In the genomic region with DNA sequence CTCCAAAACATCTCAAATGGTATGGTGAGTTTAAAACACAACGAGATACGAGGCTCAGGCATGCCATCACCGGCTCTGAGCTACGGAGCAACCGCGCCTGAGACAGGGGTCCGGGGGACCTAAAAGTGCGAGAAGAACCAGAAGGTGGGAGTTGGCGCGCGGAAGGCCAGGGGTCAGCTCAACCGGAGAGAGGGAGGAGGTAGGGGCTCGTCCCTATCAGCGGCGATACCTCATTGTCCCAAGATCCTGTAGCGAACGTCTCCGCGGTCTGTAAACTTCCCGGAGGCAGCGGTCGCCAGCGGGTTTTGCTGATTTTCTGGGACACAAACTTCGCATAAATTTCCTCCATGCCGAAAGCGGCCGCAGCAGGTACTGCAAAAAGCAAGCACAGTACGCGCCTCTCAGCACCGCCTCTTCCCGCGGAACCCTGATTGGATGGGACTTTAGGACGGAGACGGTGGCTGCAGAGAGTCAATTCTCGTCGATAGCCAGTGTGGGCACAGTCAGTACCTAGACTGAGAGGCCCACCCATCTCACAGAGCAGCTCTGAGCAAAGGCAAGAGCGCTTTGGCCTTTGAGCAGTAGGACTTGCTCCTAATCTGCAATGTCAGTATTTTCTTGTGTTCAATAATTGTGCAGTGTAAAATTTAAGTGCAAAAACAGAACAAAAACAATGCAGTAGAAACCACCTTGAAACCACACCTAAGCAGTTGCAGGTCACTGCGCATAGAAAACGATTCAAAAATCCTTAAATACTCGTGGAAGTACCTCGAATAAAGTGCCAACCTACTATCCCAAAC, we compare ENCODE assay signal across 8 cellular contexts. TPM values are rescaled to one million over a fixed set of nuclear protein-coding genes. Genes with fewer than 3 reads are reported as not detected.
A peak's percentile ranks its signal among the peaks of the same experiment; 100 is the strongest.
DNase-seq lines count a peak whose midpoint lies in the region; ATAC-seq and TF ChIP-seq lines count a peak whose summit lies in the region.

A gene with protein sequence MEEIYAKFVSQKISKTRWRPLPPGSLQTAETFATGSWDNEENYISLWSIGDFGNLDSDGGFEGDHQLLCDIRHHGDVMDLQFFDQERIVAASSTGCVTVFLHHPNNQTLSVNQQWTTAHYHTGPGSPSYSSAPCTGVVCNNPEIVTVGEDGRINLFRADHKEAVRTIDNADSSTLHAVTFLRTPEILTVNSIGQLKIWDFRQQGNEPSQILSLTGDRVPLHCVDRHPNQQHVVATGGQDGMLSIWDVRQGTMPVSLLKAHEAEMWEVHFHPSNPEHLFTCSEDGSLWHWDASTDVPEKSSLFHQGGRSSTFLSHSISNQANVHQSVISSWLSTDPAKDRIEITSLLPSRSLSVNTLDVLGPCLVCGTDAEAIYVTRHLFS (minus strand): TSS at position 383 of the 800 bp plus-strand sequence. CDS start 34 bp downstream, at position 349.

- TF ChIP-seq CTCF in DOHH2 (IDR thresholded peaks at IDR 0.05; ENCODE audit: low read depth, low read length, poor library complexity, severe bottlenecking): peak; percentile 68
- TF ChIP-seq CTCF in nephron (IDR thresholded peaks at IDR 0.05; ENCODE audit: unreplicated experiment in 3 of 3): peak; percentile 59 to 69 (median 62)

- H3K36me3 Mint-ChIP-seq in nephron (ENCODE audit: low read depth): peaks cover 16% of the 10 kb centered on the region
- peaks cover 15% of the 10 kb centered on the region for H3K36me3 Mint-ChIP-seq in stimulated activated naive CD8-positive, alpha-beta T cell treated with anti-CD3 and anti-CD28 coated beads, Interleukin-15, Interleukin-2, amounts not matched to agents 100 ng/mL and 50 ng/mL, for 24 hours (ENCODE audit: low read depth)

- H3K4me3 Mint-ChIP-seq in nephron: peak within 1 kb of the TSS; percentile 98 to 100 (median 100)
- H3K4me3 Mint-ChIP-seq in stimulated activated naive CD8-positive, alpha-beta T cell treated with anti-CD3 and anti-CD28 coated beads, Interleukin-15, Interleukin-2, amounts not matched to agents 100 ng/mL and 50 ng/mL, for 24 hours: peak within 1 kb of the TSS; percentile 99

- H3K79me2 ChIP-seq in DOHH2 (ENCODE audit: control insufficient read depth, low read length): peaks cover 58% of the 10 kb centered on the region
- peaks cover 53% of the 10 kb centered on the region for H3K79me2 ChIP-seq in Karpas-422 (ENCODE audit: low read length)

- peak within 1 kb of the TSS; percentile 70 for H3K4me2 ChIP-seq in DOHH2 (ENCODE audit: low read length)
- H3K4me2 ChIP-seq in Karpas-422 (ENCODE audit: low read depth, low read length, poor library complexity, severe bottlenecking): peak within 1 kb of the TSS; percentile 95

- peak within 1 kb of the TSS; percentile 64 for H3K27ac ChIP-seq in DOHH2 (ENCODE audit: low read depth, low read length)
- H3K27ac ChIP-seq in Karpas-422 (ENCODE audit: low read length): peak within 1 kb of the TSS; percentile 23

- H3K4me3 ChIP-seq in DOHH2 (ENCODE audit: low read length): peak within 1 kb of the TSS; percentile 97
- H3K4me3 ChIP-seq in Karpas-422 (ENCODE audit: low read length): peak within 1 kb of the TSS; percentile 78

- H3K27me3 Mint-ChIP-seq in nephron (ENCODE audit: low read depth): no peaks in the 10 kb centered on the region
- H3K27me3 Mint-ChIP-seq in stimulated activated naive CD8-positive, alpha-beta T cell treated with anti-CD3 and anti-CD28 coated beads, Interleukin-15, Interleukin-2, amounts not matched to agents 100 ng/mL and 50 ng/mL, for 24 hours: no peaks in the 10 kb centered on the region

- H3F3A ChIP-seq in DOHH2 (ENCODE audit: control insufficient read depth, insufficient read depth): 0 out of 2 replicates have a peak, but pooled peaks cover 2% of the 10 kb centered on the region

- H3K9me2 ChIP-seq in DOHH2 (replicated peaks; ENCODE audit: control insufficient read depth, low read length): no peaks in the 10 kb centered on the region
- H3K9me2 ChIP-seq in Karpas-422 (replicated peaks; ENCODE audit: insufficient read depth, low read length): no peaks in the 10 kb centered on the region

- peaks cover 25% of the 10 kb centered on the region for H3K4me1 Mint-ChIP-seq in nephron
- peaks cover 37% of the 10 kb centered on the region for H3K4me1 Mint-ChIP-seq in stimulated activated naive CD8-positive, alpha-beta T cell treated with anti-CD3 and anti-CD28 coated beads, Interleukin-15, Interleukin-2, amounts not matched to agents 100 ng/mL and 50 ng/mL, for 24 hours (ENCODE audit: low read depth)

- H3K36me3 ChIP-seq in DOHH2 (ENCODE audit: control insufficient read depth, low read length) (peaks cover 40% of the 10 kb centered on the region), Karpas-422 (ENCODE audit: insufficient read depth, low read length) (peaks cover 14% of the 10 kb centered on the region; the same call in 1 of the 2 replicates)

- H3K4me1 ChIP-seq in DOHH2 (ENCODE audit: control insufficient read depth, low read length): peaks cover 33% of the 10 kb centered on the region
- H3K4me1 ChIP-seq in Karpas-422 (ENCODE audit: low read length): peaks cover 26% of the 10 kb centered on the region

- H3K9me3 Mint-ChIP-seq in nephron: no peaks in the 10 kb centered on the region
- H3K9me3 Mint-ChIP-seq in stimulated activated naive CD8-positive, alpha-beta T cell treated with anti-CD3 and anti-CD28 coated beads, Interleukin-15, Interleukin-2, amounts not matched to agents 100 ng/mL and 50 ng/mL, for 24 hours: no peaks in the 10 kb centered on the region

- peak within 1 kb of the TSS; percentile 93 to 98 (median 96) for H3K27ac Mint-ChIP-seq in nephron
- H3K27ac Mint-ChIP-seq in stimulated activated naive CD8-positive, alpha-beta T cell treated with anti-CD3 and anti-CD28 coated beads, Interleukin-15, Interleukin-2, amounts not matched to agents 100 ng/mL and 50 ng/mL, for 24 hours: peak within 1 kb of the TSS; percentile 90

- H4K20me1 ChIP-seq in DOHH2 (ENCODE audit: control insufficient read depth, insufficient read depth, low read depth, low read length) (peaks cover 12% of the 10 kb centered on the region; the same call in 1 of the 2 replicates), Karpas-422 (ENCODE audit: insufficient read depth, low read depth, low read length) (peaks cover 4% of the 10 kb centered on the region; the same call in 1 of the 2 replicates)

- H3K9ac ChIP-seq in Karpas-422 (ENCODE audit: low read length): peak within 1 kb of the TSS; percentile 78

- H2AFZ ChIP-seq in Karpas-422 (ENCODE audit: low read length): peak within 1 kb of the TSS; percentile 55; the same call in 1 of the 2 replicates

- DNase-seq in Karpas-422: peak; percentile 98
- DNase-seq in RPMI7951 (ENCODE audit: low read depth): peak; percentile 97
- DNase-seq in activated T-helper 1 cell treated with anti-CD3 and anti-CD28 coated beads, Interleukin-2, amount 50 U/mL, for 16 hours (ENCODE audit: low read depth in 1 of 2, low spot score in 1 of 2): peak; percentile 85 to 91
- peak; percentile 95 for DNase-seq in fibroblast of peridontal ligament (ENCODE audit: extremely low read depth)

- H3K9me3 ChIP-seq in DOHH2 (ENCODE audit: control insufficient read depth, insufficient read depth, low read length): no peaks in the 10 kb centered on the region
- no peaks in the 10 kb centered on the region for H3K9me3 ChIP-seq in Karpas-422 (ENCODE audit: low read length)

- peak; percentile 59 for ATAC-seq in GM21737 (IDR thresholded peaks at IDR 0.05; ENCODE audit: unreplicated experiment)

- H3K27me3 ChIP-seq in DOHH2 (ENCODE audit: control insufficient read depth, low read length) (no peaks in the 10 kb centered on the region), Karpas-422 (ENCODE audit: low read length) (no peaks in the 10 kb centered on the region)

RNA-seq across cellular contexts. Expression of the gene that starts here (rescaled TPM):
- 35.7 and 37.8 TPM in 2 replicates for total RNA-seq in Karpas-422 (2014; rRNA removed; shearing (Covaris generic); ENCODE audit: low replicate concordance)
- total RNA-seq in RPMI7951 (2014; rRNA removed; shearing (Covaris generic)): 45.7 and 47.9 TPM in 2 replicates

Comparison
In these comparisons a context has a peak if more than half of its experiments do, and no peak if none do; other contexts are left out.
1. Peak in every context shown above with its lines: DNase-seq, ATAC-seq, H3K4me3 ChIP-seq and H3K27ac ChIP-seq.